Comparison of ENCODE assay signal across 28 cellular contexts in the genomic region with DNA sequence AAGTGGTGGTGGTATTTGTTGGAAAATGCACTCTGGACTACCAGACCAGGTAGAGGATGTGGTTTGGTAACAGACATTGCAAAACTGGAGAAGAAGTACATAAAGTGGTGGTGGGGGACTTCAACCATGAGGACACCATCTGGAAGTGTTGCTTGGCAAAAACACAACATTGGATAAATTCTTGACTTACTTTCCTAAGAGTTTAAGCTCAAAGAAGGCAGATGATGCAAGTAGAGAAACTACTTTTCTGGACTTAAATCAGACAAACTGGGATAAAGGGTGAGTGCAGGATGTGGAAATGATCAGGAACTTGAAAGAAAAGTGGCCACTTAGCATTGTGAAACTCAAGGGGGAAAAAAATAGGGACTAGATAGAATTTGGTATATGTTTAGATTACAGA.
DNase-seq lines count a peak whose midpoint lies in the region; ATAC-seq and TF ChIP-seq lines count a peak whose summit lies in the region.
"Had no signal": no experiment of that assay in that cellular context is flagged by ENCODE, and none has a peak within 500 bp of the region (broad histone marks: within the 10 kb centered on the region; RNA-seq: fewer than 3 reads in every experiment).

No MANE protein-coding gene starts in this region.

- H3K27ac Mint-ChIP-seq in activated CD4-positive, alpha-beta T cell treated with anti-CD3 and anti-CD28 coated beads for 36 hours = no peak overlapping the region
- H3K27ac Mint-ChIP-seq: activated naive CD8-positive, alpha-beta T cell; dendritic cell treated with granulocyte-macrophage colony-stimulating factor and Interleukin-4, amounts not matched to agents 40 ng/mL and 50 ng/mL, for 4 days; endodermal cell; IgD-negative memory B cell; T-helper 17 cell had no signal

- H3K4ac ChIP-seq in IMR-90 (ENCODE audit: low read depth, low read length) = no peak overlapping the region

- no peak overlapping the region for H3K56ac ChIP-seq in IMR-90 (ENCODE audit: extremely low read depth, insufficient read depth, low read length)

- no peaks in the 10 kb centered on the region for H3K4me1 ChIP-seq in IMR-90 (ENCODE audit: control insufficient read depth, insufficient read depth, low read length)
- H3K4me1 ChIP-seq: ascending aorta, esophagus muscularis mucosa, heart right ventricle, parathyroid adenoma, right atrium auricular region, spleen had no signal

- intact Hi-C loops in IMR-90 (cut with micrococcal nuclease) = no loop called here
- intact Hi-C loops in activated CD4-positive, alpha-beta T cell treated with anti-CD3 and anti-CD28 coated beads for 36 hours (cut with DNase I, micrococcal nuclease) = no loop called here

- CTCF ChIA-PET in IMR-90 (lab: Yijun Ruan, JAX) = interaction anchor here (0.7 kb wide), 1 partner anchor 288 kb away, joined by 3 read pairs; no protein-coding TSS in a partner anchor
- CTCF ChIA-PET in activated CD4-positive, alpha-beta T cell treated with anti-CD3 and anti-CD28 coated beads for 36 hours (lab: Charles Lee) = interaction anchor here (0.7 kb wide), 1 partner anchor 137 kb away, joined by 3 read pairs; no protein-coding TSS in a partner anchor

- H3K4me3 ChIP-seq in AG10803 (ENCODE audit: low read length) (no peak overlapping the region), IMR-90 (ENCODE audit: insufficient read depth, low read depth, low read length) (no peak overlapping the region), choroid plexus epithelial cell (ENCODE audit: low read depth, low read length) (no peak overlapping the region)
- H3K4me3 ChIP-seq: ascending aorta, esophagus muscularis mucosa, heart right ventricle, right atrium auricular region, spleen had no signal

- no peak for TF ChIP-seq RAD21 in IMR-90 (IDR thresholded peaks at IDR 0.05; ENCODE audit: low read length)

- H3K36me3 Mint-ChIP-seq in activated CD4-positive, alpha-beta T cell treated with anti-CD3 and anti-CD28 coated beads for 36 hours (ENCODE audit: low read depth) = peaks cover 4% of the 10 kb centered on the region

- H3K23ac ChIP-seq in IMR-90 (ENCODE audit: low read depth, low read length) = no peak overlapping the region

- H3K27ac ChIP-seq in IMR-90 (ENCODE audit: insufficient read depth, low read length) = no peak overlapping the region
- H3K27ac ChIP-seq: ascending aorta, esophagus muscularis mucosa, heart right ventricle, parathyroid adenoma, right atrium auricular region, spleen had no signal

- in situ Hi-C loops in IMR-90 (cut with MboI; ENCODE audit: low sequenced_read_pairs) = no loop called here

- DNase-seq in AG10803 (ENCODE audit: low read depth) (peak; percentile 98), IMR-90 (peak; percentile 28), choroid plexus epithelial cell (ENCODE audit: low read depth) (peak; percentile 56), iris pigment epithelial cell (ENCODE audit: low read depth) (peak; percentile 57), NCI-H2081 (lab: John Stamatoyannopoulos, UW) (no peak)
- no peak for DNase-seq in activated CD4-positive, alpha-beta T cell treated with anti-CD3 and anti-CD28 coated beads for 36 hours
- DNase-seq: activated CD4-positive, alpha-beta T cell treated with anti-CD3 and anti-CD28 coated beads for 4 hours; activated CD8-positive, alpha-beta memory T cell treated with anti-CD3 and anti-CD28 coated beads for 24 hours; activated effector memory CD4-positive, alpha-beta T cell treated with Interleukin-2 at 50 U/mL for 16 hours; central memory CD4-positive, alpha-beta T cell; endodermal cell; H7; heart right ventricle; NCI-H1417; spleen; T-helper 17 cell; trophoblast cell had no signal

- BruUV-seq in IMR-90 (replicated peaks; lab: Mats Ljungman, UMichigan) = no TSS peak

- H2AFZ ChIP-seq in IMR-90 (replicated peaks; ENCODE audit: low read length, poor library complexity) = no peak overlapping the region
- H2AFZ ChIP-seq: parathyroid adenoma had no signal

- no peak overlapping the region for H3K4me3 Mint-ChIP-seq in activated CD4-positive, alpha-beta T cell treated with anti-CD3 and anti-CD28 coated beads for 36 hours
- H3K4me3 Mint-ChIP-seq: activated naive CD8-positive, alpha-beta T cell; dendritic cell treated with granulocyte-macrophage colony-stimulating factor and Interleukin-4, amounts not matched to agents 40 ng/mL and 50 ng/mL, for 4 days; endodermal cell; IgD-negative memory B cell; neural crest cell; T-helper 17 cell had no signal

- H4K20me1 ChIP-seq in IMR-90 (ENCODE audit: insufficient read depth, low read length) = no peaks in the 10 kb centered on the region

- H2BK15ac ChIP-seq in IMR-90 (ENCODE audit: low read depth, low read length) = no peak overlapping the region

- ATAC-seq in IMR-90 (ENCODE audit: low read depth) (no peak), GM18505 (IDR thresholded peaks at IDR 0.05; ENCODE audit: unreplicated experiment) (no peak), HG02571 (IDR thresholded peaks at IDR 0.05; ENCODE audit: unreplicated experiment) (no peak)
- ATAC-seq in activated CD4-positive, alpha-beta T cell treated with anti-CD3 and anti-CD28 coated beads for 36 hours = no peak
- ATAC-seq: heart right ventricle, SK-N-SH treated with all-trans-retinoic acid at 6 μM for 48 hours, T-helper 17 cell had no signal

- no peak overlapping the region for H2AK5ac ChIP-seq in IMR-90 (ENCODE audit: low read depth, low read length)

- H3K4me1 Mint-ChIP-seq in activated CD4-positive, alpha-beta T cell treated with anti-CD3 and anti-CD28 coated beads for 36 hours = no peaks in the 10 kb centered on the region
- H3K4me1 Mint-ChIP-seq: endodermal cell, neural crest cell, T-helper 17 cell had no signal

- no peak overlapping the region for H4K91ac ChIP-seq in IMR-90 (ENCODE audit: insufficient read depth, low read depth, low read length)

- H2BK20ac ChIP-seq in IMR-90 (ENCODE audit: low read depth, low read length) = no peak overlapping the region

- H3K27me3 Mint-ChIP-seq in activated CD4-positive, alpha-beta T cell treated with anti-CD3 and anti-CD28 coated beads for 36 hours = no peaks in the 10 kb centered on the region
- H3K27me3 Mint-ChIP-seq: activated naive CD8-positive, alpha-beta T cell; dendritic cell treated with granulocyte-macrophage colony-stimulating factor and Interleukin-4, amounts not matched to agents 40 ng/mL and 50 ng/mL, for 4 days; IgD-negative memory B cell; T-helper 17 cell had no signal

- POLR2A ChIA-PET in IMR-90 (lab: Charles Lee; ENCODE audit: unreplicated experiment) = no interaction called here
- POLR2A ChIA-PET in activated CD4-positive, alpha-beta T cell treated with anti-CD3 and anti-CD28 coated beads for 36 hours (lab: Charles Lee) = no interaction called here

- dilution Hi-C loops in IMR-90 (cut with HindIII; ENCODE audit: low sequenced_read_pairs, unreplicated experiment) = no loop called here

- no peaks in the 10 kb centered on the region for H3K27me3 ChIP-seq in IMR-90 (ENCODE audit: control insufficient read depth, insufficient read depth, low read length)
- H3K27me3 ChIP-seq: ascending aorta, esophagus muscularis mucosa, heart right ventricle, right atrium auricular region, spleen had no signal

- H4K8ac ChIP-seq in IMR-90 (ENCODE audit: low read depth in 2 of 2, low read length in 2 of 2) = no peak overlapping the region

- TF ChIP-seq CTCF in AG10803 (conservative IDR thresholded peaks at IDR 0.05; ENCODE audit: low read length) (no peak), IMR-90 (conservative IDR thresholded peaks at IDR 0.05; ENCODE audit: low read depth, low read length) (no peak), choroid plexus epithelial cell (conservative IDR thresholded peaks at IDR 0.05; ENCODE audit: low read depth, low read length) (no peak)

- no peak overlapping the region for H4K5ac ChIP-seq in IMR-90 (ENCODE audit: low read depth, low read length)

- H3K9ac ChIP-seq in IMR-90 (ENCODE audit: low read depth, low read length) = no peak overlapping the region
- H3K9ac ChIP-seq: parathyroid adenoma had no signal

- no peaks in the 10 kb centered on the region for H3K9me3 ChIP-seq in IMR-90 (ENCODE audit: control insufficient read depth, insufficient read depth, low read length)
- H3K9me3 ChIP-seq: ascending aorta, esophagus muscularis mucosa, heart right ventricle, right atrium auricular region, spleen had no signal

- no peak overlapping the region for H3K18ac ChIP-seq in IMR-90 (ENCODE audit: low read depth, low read length)

- no peaks in the 10 kb centered on the region for H3K9me3 Mint-ChIP-seq in activated CD4-positive, alpha-beta T cell treated with anti-CD3 and anti-CD28 coated beads for 36 hours (ENCODE audit: low read depth)
- H3K9me3 Mint-ChIP-seq: endodermal cell had no signal

- TF ChIP-seq POLR2A in IMR-90 (IDR thresholded peaks at IDR 0.05; ENCODE audit: low read depth, low read length) (no peak), GM18505 (IDR thresholded peaks at IDR 0.05; ENCODE audit: borderline replicate concordance, extremely low read depth, insufficient read depth, insufficient read length) (no peak)

- no peak overlapping the region for H3K4me2 ChIP-seq in IMR-90 (ENCODE audit: low read depth, low read length)

- H3K9me1 ChIP-seq in IMR-90 (ENCODE audit: insufficient read depth, low read length) = no peaks in the 10 kb centered on the region; the same call in 1 of the 2 replicates

- no peak overlapping the region for H2AK9ac ChIP-seq in IMR-90 (replicated peaks; ENCODE audit: low read depth, low read length, poor library complexity)

- no peak overlapping the region for H2BK120ac ChIP-seq in IMR-90 (ENCODE audit: low read depth, low read length)

- H3K36me3 ChIP-seq in IMR-90 (ENCODE audit: control insufficient read depth, insufficient read depth, low read length) = no peaks in the 10 kb centered on the region
- H3K36me3 ChIP-seq: ascending aorta, esophagus muscularis mucosa, heart right ventricle, right atrium auricular region, spleen had no signal

- no peak overlapping the region for H2BK5ac ChIP-seq in IMR-90 (ENCODE audit: low read depth, low read length, poor library complexity, severe bottlenecking)

- H3K79me1 ChIP-seq in IMR-90 (ENCODE audit: low read depth in 1 of 2, low read length in 2 of 2) = no peaks in the 10 kb centered on the region

- no peak overlapping the region for H3K14ac ChIP-seq in IMR-90 (replicated peaks; ENCODE audit: low read depth, low read length)

TF ChIP-seq in IMR-90, 13 proteins besides CTCF, POLR2A, EP300 and RAD21 (continues in another document):
- no peak for TF ChIP-seq SMC3 (IDR thresholded peaks at IDR 0.05; ENCODE audit: low read depth, low read length)
- no peak for TF ChIP-seq RCOR1 (IDR thresholded peaks at IDR 0.05; ENCODE audit: insufficient replicate concordance, low read length)
- no peak for TF ChIP-seq NFE2L2 (IDR thresholded peaks at IDR 0.05; ENCODE audit: low read depth, low read length)
- TF ChIP-seq, protein P1, sequence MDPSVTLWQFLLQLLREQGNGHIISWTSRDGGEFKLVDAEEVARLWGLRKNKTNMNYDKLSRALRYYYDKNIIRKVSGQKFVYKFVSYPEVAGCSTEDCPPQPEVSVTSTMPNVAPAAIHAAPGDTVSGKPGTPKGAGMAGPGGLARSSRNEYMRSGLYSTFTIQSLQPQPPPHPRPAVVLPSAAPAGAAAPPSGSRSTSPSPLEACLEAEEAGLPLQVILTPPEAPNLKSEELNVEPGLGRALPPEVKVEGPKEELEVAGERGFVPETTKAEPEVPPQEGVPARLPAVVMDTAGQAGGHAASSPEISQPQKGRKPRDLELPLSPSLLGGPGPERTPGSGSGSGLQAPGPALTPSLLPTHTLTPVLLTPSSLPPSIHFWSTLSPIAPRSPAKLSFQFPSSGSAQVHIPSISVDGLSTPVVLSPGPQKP (IDR thresholded peaks at IDR 0.05; ENCODE audit: borderline replicate concordance, low read depth, low read length) = no peak

Comparison
In these comparisons a context has a peak if more than half of its experiments do, and no peak if none do; other contexts are left out.
1. DNase-seq: peak in AG10803 (single experiment), IMR-90 (single experiment), choroid plexus epithelial cell (single experiment) and iris pigment epithelial cell (single experiment); none in NCI-H2081 (0 of 2) and activated CD4-positive, alpha-beta T cell treated with anti-CD3 and anti-CD28 coated beads for 36 hours (single experiment).